In genomic region chr2:59190518-59190917, GRCh38 we compare ENCODE assay signal across 36 cellular contexts.
"Had no signal": no experiment of that assay in that cellular context is flagged by ENCODE, and none has a peak within 500 bp of the region (broad histone marks: within the 10 kb centered on the region; RNA-seq: fewer than 3 reads in every experiment).

No MANE protein-coding gene starts in this region.

- ATAC-seq: activated CD4-positive, alpha-beta T cell treated with anti-CD3 and anti-CD28 coated beads for 36 hours; activated CD4-positive, CD25-positive, alpha-beta regulatory T cell treated with anti-CD3 and anti-CD28 coated beads, Interleukin-2, amount 50 U/mL, for 24 hours; activated CD8-positive, alpha-beta memory T cell treated with anti-CD3 and anti-CD28 coated beads, Interleukin-2, amount 10 ng/mL, durations not matched to agents 7 days and 5 days; activated CD8-positive, alpha-beta T cell treated with anti-CD3 and anti-CD28 coated beads, Interleukin-2, amount 10 ng/mL, durations not matched to agents 7 days and 5 days; activated naive CD4-positive, alpha-beta T cell treated with anti-CD3 and anti-CD28 coated beads, Interleukin-2, amount 50 U/mL, for 72 hours had no signal

- H3K9me3 Mint-ChIP-seq: activated CD4-positive, alpha-beta memory T cell treated with anti-CD3 and anti-CD28 coated beads, Interleukin-2, amount 10 ng/mL, durations not matched to agents 7 days and 5 days; activated CD4-positive, alpha-beta T cell treated with anti-CD3 and anti-CD28 coated beads, Interleukin-2, amount 10 ng/mL, durations not matched to agents 7 days and 5 days; activated naive CD4-positive, alpha-beta T cell treated with anti-CD3 and anti-CD28 coated beads, Interleukin-2, amount 50 U/mL, for 72 hours; activated naive CD8-positive, alpha-beta T cell treated with anti-CD3 and anti-CD28 coated beads for 36 hours; activated T-cell treated with anti-CD3 and anti-CD28 coated beads, Interleukin-2, amount 50 U/mL, for 24 hours; activated T-helper 2 cell treated with anti-CD3 and anti-CD28 coated beads, Interferon-gamma antibody, Interleukin-2, Interleukin-4, amounts not matched to agents 10 μg/mL and 5 μg/mL and 100 μg/mL, durations not matched to agents 14 hours and 24 hours and 36 hours; T-helper 1 cell treated with Interleukin-12 subunit alpha and Interleukin-12 subunit beta and Interleukin-4 antibody, amounts not matched to agents 30 μg/mL and 1 μg/mL, for 36 hours; T-helper 2 cell treated with Interferon-gamma antibody and Interleukin-4, amounts not matched to agents 5 μg/mL and 100 μg/mL, for 36 hours had no signal

- H3K36me3 Mint-ChIP-seq: activated CD8-positive, alpha-beta memory T cell treated with anti-CD3 and anti-CD28 coated beads, Interleukin-2, amount 10 ng/mL, durations not matched to agents 7 days and 5 days; activated naive CD4-positive, alpha-beta T cell treated with anti-CD3 and anti-CD28 coated beads, Interleukin-2, amount 50 U/mL, for 72 hours; activated naive CD8-positive, alpha-beta T cell treated with anti-CD3 and anti-CD28 coated beads for 36 hours; brain had no signal

- H3K27me3 ChIP-seq: ascending aorta, cardiac muscle cell had no signal

- H3K4me1 Mint-ChIP-seq: activated CD4-positive, alpha-beta memory T cell treated with anti-CD3 and anti-CD28 coated beads, Interleukin-2, amount 10 ng/mL, durations not matched to agents 7 days and 5 days; activated CD4-positive, alpha-beta T cell treated with anti-CD3 and anti-CD28 coated beads for 36 hours; activated CD4-positive, alpha-beta T cell treated with anti-CD3 and anti-CD28 coated beads, Interleukin-2, amount 10 ng/mL, durations not matched to agents 7 days and 5 days; activated CD8-positive, alpha-beta memory T cell treated with anti-CD3 and anti-CD28 coated beads, Interleukin-2, amount 10 ng/mL, durations not matched to agents 7 days and 5 days; activated naive CD8-positive, alpha-beta T cell treated with anti-CD3 and anti-CD28 coated beads for 36 hours; brain; central memory CD8-positive, alpha-beta T cell had no signal

- H3K4me3 Mint-ChIP-seq: activated CD4-positive, alpha-beta memory T cell treated with anti-CD3 and anti-CD28 coated beads, Interleukin-2, amount 10 ng/mL, durations not matched to agents 7 days and 5 days; activated CD4-positive, alpha-beta T cell treated with anti-CD3 and anti-CD28 coated beads for 36 hours; activated CD4-positive, alpha-beta T cell treated with anti-CD3 and anti-CD28 coated beads, Interleukin-2, amount 10 ng/mL, durations not matched to agents 7 days and 5 days; activated CD8-positive, alpha-beta memory T cell treated with anti-CD3 and anti-CD28 coated beads, Interleukin-2, amount 10 ng/mL, durations not matched to agents 7 days and 5 days; activated CD8-positive, alpha-beta T cell treated with anti-CD3 and anti-CD28 coated beads, Interleukin-2, amount 10 ng/mL, durations not matched to agents 7 days and 5 days; activated naive CD8-positive, alpha-beta T cell treated with anti-CD3 and anti-CD28 coated beads for 36 hours; activated T-cell treated with anti-CD3 and anti-CD28 coated beads, Interleukin-2, amount 50 U/mL, for 24 hours; brain; central memory CD8-positive, alpha-beta T cell; T-helper 1 cell treated with Interleukin-12 subunit alpha and Interleukin-12 subunit beta and Interleukin-4 antibody, amounts not matched to agents 30 μg/mL and 1 μg/mL, for 36 hours; T-helper 2 cell treated with Interferon-gamma antibody and Interleukin-4, amounts not matched to agents 5 μg/mL and 100 μg/mL, for 36 hours had no signal

- DNase-seq: activated CD4-positive, alpha-beta memory T cell treated with anti-CD3 and anti-CD28 coated beads, Interleukin-2, amount 10 ng/mL, durations not matched to agents 7 days and 5 days; activated CD4-positive, alpha-beta T cell treated with anti-CD3 and anti-CD28 coated beads for 1 hour; activated CD4-positive, alpha-beta T cell treated with anti-CD3 and anti-CD28 coated beads for 36 hours; activated CD4-positive, alpha-beta T cell treated with anti-CD3 and anti-CD28 coated beads for 48 hours; activated CD4-positive, alpha-beta T cell treated with anti-CD3 and anti-CD28 coated beads, Interleukin-2, amount 10 ng/mL, durations not matched to agents 7 days and 5 days; activated CD4-positive, alpha-beta T cell treated with anti-CD3 and anti-CD28 coated beads, Interleukin-2, amount 50 U/mL, for 48 hours; activated CD4-positive, CD25-positive, alpha-beta regulatory T cell; activated CD8-positive, alpha-beta memory T cell treated with anti-CD3 and anti-CD28 coated beads for 24 hours; activated CD8-positive, alpha-beta memory T cell treated with anti-CD3 and anti-CD28 coated beads, Interleukin-2, amount 10 ng/mL, durations not matched to agents 7 days and 5 days; activated CD8-positive, alpha-beta memory T cell treated with anti-CD3 and anti-CD28 coated beads, Interleukin-2, amount 50 U/mL, for 48 hours; activated CD8-positive, alpha-beta T cell treated with anti-CD3 and anti-CD28 coated beads, Interleukin-2, amount 10 ng/mL, durations not matched to agents 7 days and 5 days; activated effector memory CD4-positive, alpha-beta T cell treated with Interleukin-2 at 50 U/mL for 16 hours; activated gamma-delta T cell; activated naive CD4-positive, alpha-beta T cell treated with anti-CD3 and anti-CD28 coated beads, Interleukin-2, amount 50 U/mL, for 16 hours; activated naive CD4-positive, alpha-beta T cell treated with Interleukin-2 at 50 U/mL for 16 hours; activated naive CD8-positive, alpha-beta T cell treated with anti-CD3 and anti-CD28 coated beads for 36 hours; activated T-cell treated with anti-CD3 and anti-CD28 coated beads, Interleukin-2, amount 50 U/mL, for 24 hours; activated T-cell treated with anti-CD3 and anti-CD28 coated beads, Interleukin-2, amount 50 U/mL, for 48 hours; amygdala; anterior cingulate cortex; caudate nucleus; cerebellar nuclear complex; SW 1271; T-helper 1 cell; T-helper 2 cell; T-helper 9 cell had no signal

- H3K27me3 Mint-ChIP-seq: activated CD4-positive, alpha-beta memory T cell treated with anti-CD3 and anti-CD28 coated beads, Interleukin-2, amount 10 ng/mL, durations not matched to agents 7 days and 5 days; activated CD4-positive, alpha-beta T cell treated with anti-CD3 and anti-CD28 coated beads for 36 hours; activated CD4-positive, alpha-beta T cell treated with anti-CD3 and anti-CD28 coated beads, Interleukin-2, amount 10 ng/mL, durations not matched to agents 7 days and 5 days; activated CD8-positive, alpha-beta memory T cell treated with anti-CD3 and anti-CD28 coated beads, Interleukin-2, amount 10 ng/mL, durations not matched to agents 7 days and 5 days; activated naive CD8-positive, alpha-beta T cell treated with anti-CD3 and anti-CD28 coated beads for 36 hours; activated T-cell treated with anti-CD3 and anti-CD28 coated beads, Interleukin-2, amount 50 U/mL, for 24 hours; brain; central memory CD8-positive, alpha-beta T cell had no signal

- H3K27ac ChIP-seq: ascending aorta, cardiac muscle cell, VCaP had no signal

- H3K4me1 ChIP-seq: ascending aorta had no signal

- H3K4me3 ChIP-seq: ascending aorta, cardiac muscle cell had no signal

- H3K27ac Mint-ChIP-seq: activated CD4-positive, alpha-beta memory T cell treated with anti-CD3 and anti-CD28 coated beads, Interleukin-2, amount 10 ng/mL, durations not matched to agents 7 days and 5 days; activated CD4-positive, alpha-beta T cell treated with anti-CD3 and anti-CD28 coated beads for 36 hours; activated CD4-positive, alpha-beta T cell treated with anti-CD3 and anti-CD28 coated beads, Interleukin-2, amount 10 ng/mL, durations not matched to agents 7 days and 5 days; activated CD8-positive, alpha-beta memory T cell treated with anti-CD3 and anti-CD28 coated beads, Interleukin-2, amount 10 ng/mL, durations not matched to agents 7 days and 5 days; activated CD8-positive, alpha-beta T cell treated with anti-CD3 and anti-CD28 coated beads, Interleukin-2, amount 10 ng/mL, durations not matched to agents 7 days and 5 days; activated naive CD4-positive, alpha-beta T cell treated with anti-CD3 and anti-CD28 coated beads, Interleukin-2, amount 50 U/mL, for 72 hours; activated naive CD8-positive, alpha-beta T cell treated with anti-CD3 and anti-CD28 coated beads for 36 hours; activated T-cell treated with anti-CD3 and anti-CD28 coated beads, Interleukin-2, amount 50 U/mL, for 24 hours; activated T-helper 2 cell treated with anti-CD3 and anti-CD28 coated beads, Interferon-gamma antibody, Interleukin-2, Interleukin-4, amounts not matched to agents 10 μg/mL and 5 μg/mL and 100 μg/mL, durations not matched to agents 14 hours and 24 hours and 36 hours; brain; T-helper 1 cell treated with Interleukin-12 subunit alpha and Interleukin-12 subunit beta and Interleukin-4 antibody, amounts not matched to agents 30 μg/mL and 1 μg/mL, for 36 hours; T-helper 2 cell treated with Interferon-gamma antibody and Interleukin-4, amounts not matched to agents 5 μg/mL and 100 μg/mL, for 36 hours had no signal

- H3K36me3 ChIP-seq: ascending aorta, cardiac muscle cell had no signal

- H3K9me3 ChIP-seq: ascending aorta had no signal
